In genomic region chr11:126357969-126358762, GRCh38 we compare ENCODE assay signal across 13 cellular contexts. TPM values are rescaled to one million over a fixed set of nuclear protein-coding genes. Genes with fewer than 3 reads are reported as not detected.
DNase-seq lines count a peak whose midpoint lies in the region; ATAC-seq and TF ChIP-seq lines count a peak whose summit lies in the region.
"Had no signal": no experiment of that assay in that cellular context is flagged by ENCODE, and none has a peak within 500 bp of the region (broad histone marks: within the 10 kb centered on the region; RNA-seq: fewer than 3 reads in every experiment).

No MANE protein-coding gene starts in this region.

- intact Hi-C loops in heart right ventricle (cut with DNase I) (loop anchor here in 7 of 10 donors (5.0 to 10.0 kb wide), 6 partner anchors 34 to 59 kb away; no protein-coding TSS in a partner anchor), left cardiac atrium (cut with DNase I) (loop anchor here in 1 of 2 donors (5.0 kb wide), 2 partner anchors 34 to 59 kb away; no protein-coding TSS in a partner anchor), aorta (cut with DNase I) (loop anchor here in 1 of 2 donors (5.0 kb wide), 2 partner anchors 51 to 54 kb away; no protein-coding TSS in a partner anchor)

- DNase-seq in heart right ventricle (no peak), left cardiac atrium (no peak), fibroblast of villous mesenchyme (ENCODE audit: low read depth) (no peak), aorta (peak; percentile 42 to 75), SKM-1 treated with dmso at 0.1 percent for 144 hours (lab: John Stamatoyannopoulos, UW; ENCODE audit: unreplicated experiment) (no peak), glomerular visceral epithelial cell (ENCODE audit: extremely low spot score) (no peak)
- DNase-seq: foreskin fibroblast, NCI-H2081 treated with DMSO at 0.1 percent for 48 hours, OCI-M1, small intestine had no signal

- H3K27me3 ChIP-seq in heart right ventricle = no peaks in the 10 kb centered on the region
- H3K27me3 ChIP-seq in neutrophil = no peaks in the 10 kb centered on the region
- H3K27me3 ChIP-seq in aorta (ENCODE audit: control insufficient read depth in 1 of 2, insufficient read depth in 2 of 2, low read length in 1 of 2) = no peaks in the 10 kb centered on the region

- H3K27ac ChIP-seq in heart right ventricle (peak overlapping the region; percentile 68 to 96 (median 88)), neutrophil (peak overlapping the region; percentile 46), aorta (ENCODE audit: low read depth in 1 of 2, low read length in 2 of 2) (no peak overlapping the region)

- H3K4me1 ChIP-seq in heart right ventricle = peaks cover 24 to 93% (median 73%) of the 10 kb centered on the region in 9 donors
- H3K4me1 ChIP-seq in neutrophil (ENCODE audit: control insufficient read depth in 1 of 2, insufficient read depth in 1 of 2, low read depth in 1 of 2, low read length in 1 of 2) = peaks cover 50 to 58% of the 10 kb centered on the region in 2 experiments
- H3K4me1 ChIP-seq in aorta (ENCODE audit: control insufficient read depth in 1 of 2, insufficient read depth in 2 of 2, low read length in 2 of 2) = peaks cover 0 to 5% of the 10 kb centered on the region in 2 donors

- ATAC-seq in heart right ventricle = no peak
- no peak for ATAC-seq in left cardiac atrium
- ATAC-seq in aorta (ENCODE audit: low FRiP score) = no peak
- ATAC-seq in HG03354 (IDR thresholded peaks at IDR 0.05; ENCODE audit: poor library complexity, severe bottlenecking, unreplicated experiment) = no peak
- ATAC-seq: A549 had no signal

- no peaks in the 10 kb centered on the region for H3K36me3 ChIP-seq in heart right ventricle
- peaks cover 6% of the 10 kb centered on the region for H3K36me3 ChIP-seq in neutrophil
- H3K36me3 ChIP-seq in aorta (ENCODE audit: control insufficient read depth in 1 of 2, insufficient read depth in 2 of 2, low read length in 1 of 2) = no peaks in the 10 kb centered on the region

- H3K9me3 ChIP-seq in heart right ventricle (no peaks in the 10 kb centered on the region), neutrophil (no peaks in the 10 kb centered on the region), aorta (ENCODE audit: control insufficient read depth, low read length) (no peaks in the 10 kb centered on the region)
- H3K9me3 ChIP-seq: A549 had no signal

- 39 to 47% methylated on average over 18 of the region's 18 CpGs for WGBS in heart right ventricle, 2 donors
- WGBS in aorta, 2 donors = 78 to 83% methylated on average over 18 of the region's 18 CpGs

- H3K4me3 ChIP-seq in heart right ventricle (peak overlapping the region in 9 of 10 donors; percentile 13 to 97 (median 76)), fibroblast of villous mesenchyme (ENCODE audit: low read depth, low read length) (no peak overlapping the region), neutrophil (ENCODE audit: low read depth in 1 of 2, low read length in 1 of 2) (peak overlapping the region in 1 of 2 experiments; percentile 99), aorta (ENCODE audit: low read length in 2 of 2) (no peak overlapping the region)
- H3K4me3 ChIP-seq: A549 had no signal

- TF ChIP-seq CTCF in heart right ventricle (IDR thresholded peaks at IDR 0.05) (no peak), fibroblast of villous mesenchyme (IDR thresholded peaks at IDR 0.05; ENCODE audit: insufficient read depth, low read depth, low read length) (peak; percentile 8), neutrophil (IDR thresholded peaks at IDR 0.05) (no peak)

RNA-seq across cellular contexts. Expression of gene ST3GAL4, which starts 2.7 kb away (rescaled TPM):
- total RNA-seq in heart right ventricle (10 to 100 TPM; 24.8 to 51.0 (median 43.4) TPM), left cardiac atrium (100 to 1,000 TPM in 1 of 2 donors, 10 to 100 TPM in 1; 57.1 to 109 TPM), fibroblast of villous mesenchyme (16.8 and 17.1 TPM in 2 replicates), aorta (10 to 100 TPM; 26.5 to 36.3 TPM)
- polyA plus RNA-seq in heart right ventricle (10 to 100 TPM; 96.2 to 98.2 TPM), aorta (10 to 100 TPM; 25.4 to 29.9 TPM)

RNA-seq across cellular contexts. Expression of gene DCPS, which starts 54.3 kb away (rescaled TPM):
- total RNA-seq in heart right ventricle (10 to 100 TPM in 6 of 10 donors, 1 to 10 TPM in 4; 6.5 to 17.3 (median 10.6) TPM), left cardiac atrium (10 to 100 TPM; 11.3 to 13.1 TPM), fibroblast of villous mesenchyme (10.4 and 12.9 TPM in 2 replicates), aorta (1 to 10 TPM; 9.0 to 9.9 TPM)
- polyA plus RNA-seq in heart right ventricle (10 to 100 TPM in 1 of 2 donors, 1 to 10 TPM in 1; 8.8 to 17.1 TPM), aorta (1 to 10 TPM; 7.9 to 9.6 TPM)

Comparison
In these comparisons a context has a peak if more than half of its experiments do, and no peak if none do; other contexts are left out.
1. DNase-seq: peak in aorta (2 of 2); none in heart right ventricle (0 of 2), left cardiac atrium (single experiment), fibroblast of villous mesenchyme (single experiment), SKM-1 treated with dmso at 0.1 percent for 144 hours (single experiment) and glomerular visceral epithelial cell (single experiment).
2. H3K27ac ChIP-seq: peak in heart right ventricle (10 of 10) and neutrophil (single experiment); none in aorta (0 of 2).
3. H3K4me3 ChIP-seq: peak in heart right ventricle (9 of 10); none in fibroblast of villous mesenchyme (single experiment) and aorta (0 of 2).